In genomic region chr9:127092041-127092608, GRCh38 we compare ENCODE assay signal across 17 cellular contexts. TPM values are rescaled to one million over a fixed set of nuclear protein-coding genes. Genes with fewer than 3 reads are reported as not detected.
A peak's percentile ranks its signal among the peaks of the same experiment; 100 is the strongest.
DNase-seq lines count a peak whose midpoint lies in the region; ATAC-seq and TF ChIP-seq lines count a peak whose summit lies in the region.
"Had no signal": no experiment of that assay in that cellular context is flagged by ENCODE, and none has a peak within 500 bp of the region (broad histone marks: within the 10 kb centered on the region; RNA-seq: fewer than 3 reads in every experiment).

No MANE protein-coding gene starts in this region.

- no peaks in the 10 kb centered on the region for H3K36me3 Mint-ChIP-seq in WTC11

- H3K27ac Mint-ChIP-seq in WTC11: peak overlapping the region; percentile 76; the same call in 1 of the 2 replicates

- H3K27me3 Mint-ChIP-seq in WTC11 (ENCODE audit: low read depth): no peaks in the 10 kb centered on the region
- H3K27me3 Mint-ChIP-seq: CD4-positive, alpha-beta memory T cell had no signal

- H3K27me3 ChIP-seq in testis (no peaks in the 10 kb centered on the region), gastrocnemius medialis (no peaks in the 10 kb centered on the region), vagina (no peaks in the 10 kb centered on the region)
- H3K27me3 ChIP-seq: BE2C had no signal

- intact Hi-C loops in testis (cut with DNase I; ENCODE audit: low total_unique reads): no loop called here
- intact Hi-C loops in gastrocnemius medialis (cut with DNase I; ENCODE audit: low total_unique reads): no loop called here
- intact Hi-C loops in vagina (cut with DNase I): no loop called here

- H3K36me3 ChIP-seq in testis (ENCODE audit: low read depth, missing control alignments) (no peaks in the 10 kb centered on the region), gastrocnemius medialis (peaks cover 0 to 44% of the 10 kb centered on the region in 2 donors), vagina (peaks cover 0 to 50% of the 10 kb centered on the region in 2 donors)
- H3K36me3 ChIP-seq: BE2C had no signal

- H3K4me3 Mint-ChIP-seq in WTC11: no peak overlapping the region
- H3K4me3 Mint-ChIP-seq: CD4-positive, alpha-beta memory T cell had no signal

- no peaks in the 10 kb centered on the region for H3K9me3 ChIP-seq in testis
- no peaks in the 10 kb centered on the region for H3K9me3 ChIP-seq in gastrocnemius medialis
- H3K9me3 ChIP-seq in vagina: no peaks in the 10 kb centered on the region
- H3K9me3 ChIP-seq: BE2C had no signal

- TF ChIP-seq CTCF in WTC11 (IDR thresholded peaks at IDR 0.05) (no peak), testis (IDR thresholded peaks at IDR 0.05) (no peak), gastrocnemius medialis (IDR thresholded peaks at IDR 0.05 in 4 of 5, conservative IDR thresholded peaks at IDR 0.05 in 1 of 5) (no peak), vagina (IDR thresholded peaks at IDR 0.05) (no peak)

- no peak for DNase-seq in WTC11 (ENCODE audit: low spot score)
- peak; percentile 52 for DNase-seq in cerebellar cortex (ENCODE audit: low spot score)
- peak; percentile 36 for DNase-seq in myocyte (ENCODE audit: low read depth)
- no peak for DNase-seq in testis
- DNase-seq in gastrocnemius medialis: no peak
- no peak for DNase-seq in vagina (ENCODE audit: extremely low spot score in 2 of 2)
- DNase-seq: BE2C; CD4-positive, alpha-beta memory T cell; DMS79 treated with DMSO at 0.1 percent for 48 hours; GDM1; NCI-H1092 treated with DMSO at 0.1 percent for 48 hours; NCI-H1694 treated with DMSO at 0.1 percent for 48 hours; NCI-H69; PC-9 had no signal

- CTCF ChIA-PET in WTC11 (lab: Charles Lee): no interaction called here

- in situ Hi-C loops in gastrocnemius medialis (cut with MboI; ENCODE audit: low sequenced_read_pairs in 4 of 4): no loop called here

- H3K4me1 ChIP-seq in testis (peaks cover 34% of the 10 kb centered on the region), gastrocnemius medialis (no peaks in the 10 kb centered on the region), vagina (peaks cover 23% of the 10 kb centered on the region)
- H3K4me1 ChIP-seq: BE2C had no signal

- H3K4me3 ChIP-seq in testis (no peak overlapping the region), gastrocnemius medialis (no peak overlapping the region), vagina (no peak overlapping the region)
- H3K4me3 ChIP-seq: PC-9 had no signal

- 89 to 90% methylated on average over 11 of the region's 11 CpGs for WGBS in testis, 2 donors

- H3K4me1 Mint-ChIP-seq in WTC11: peaks cover 1% of the 10 kb centered on the region
- H3K4me1 Mint-ChIP-seq: CD4-positive, alpha-beta memory T cell had no signal

- TF ChIP-seq POLR2A in testis (IDR thresholded peaks at IDR 0.05) (no peak), gastrocnemius medialis (IDR thresholded peaks at IDR 0.05) (no peak), vagina (IDR thresholded peaks at IDR 0.05) (no peak)

- POLR2A ChIA-PET in WTC11 (lab: Charles Lee): no interaction called here

- no peaks in the 10 kb centered on the region for H3K9me3 Mint-ChIP-seq in WTC11
- H3K9me3 Mint-ChIP-seq: CD4-positive, alpha-beta memory T cell had no signal

- H3K27ac ChIP-seq in testis: peak overlapping the region; percentile 83 to 90
- no peak overlapping the region for H3K27ac ChIP-seq in gastrocnemius medialis
- no peak overlapping the region for H3K27ac ChIP-seq in vagina
- H3K27ac ChIP-seq: KMS-11, PC-9 had no signal

- no peak for ATAC-seq in WTC11
- ATAC-seq in gastrocnemius medialis: no peak
- ATAC-seq in GM19455 (IDR thresholded peaks at IDR 0.05; ENCODE audit: unreplicated experiment): no peak

TF ChIP-seq in WTC11, 78 proteins besides CTCF, POLR2A, EP300 and RAD21:
- TF ChIP-seq SMAD3 (CRISPR knock-in tag; IDR thresholded peaks at IDR 0.05; ENCODE audit: borderline replicate concordance): no peak
- no peak for TF ChIP-seq OVOL2 (CRISPR knock-in tag; IDR thresholded peaks at IDR 0.05; ENCODE audit: borderline replicate concordance)
- TF ChIP-seq E2F1 (CRISPR knock-in tag; IDR thresholded peaks at IDR 0.05): no peak

RNA-seq across cellular contexts. Expression of gene ANGPTL2, which starts 30.3 kb away (rescaled TPM):
- total RNA-seq in WTC11 (2021): 4.5 to 6.7 TPM (median 6.3 TPM) in 3 replicates
- total RNA-seq in myocyte: 68.3 and 80.6 TPM in 2 replicates
- polyA plus RNA-seq in myocyte (2012): 60.8 TPM
- total RNA-seq in testis: 1 to 10 TPM; 2.4 TPM
- 30.7 TPM for polyA plus RNA-seq in testis (ENCODE audit: insufficient read depth, low read depth, low replicate concordance)
- total RNA-seq in gastrocnemius medialis: 10 to 100 TPM in 3 of 4 donors, 1 to 10 TPM in 1; 9.1 to 48.3 (median 12.1) TPM
- 65.8 TPM for total RNA-seq in vagina
- total RNA-seq: CD4-positive, alpha-beta memory T cell; MCF 10A had no signal
- polyA plus RNA-seq: CD4-positive, alpha-beta memory T cell had no signal

Comparison
In these comparisons a context has a peak if more than half of its experiments do, and no peak if none do; other contexts are left out.
1. DNase-seq: peak in cerebellar cortex (single experiment) and myocyte (single experiment); none in WTC11 (single experiment), testis (single experiment), gastrocnemius medialis (0 of 2) and vagina (0 of 2).
2. H3K27ac ChIP-seq: peak in testis (2 of 2); none in gastrocnemius medialis (0 of 4) and vagina (single experiment).